In the genomic region with DNA sequence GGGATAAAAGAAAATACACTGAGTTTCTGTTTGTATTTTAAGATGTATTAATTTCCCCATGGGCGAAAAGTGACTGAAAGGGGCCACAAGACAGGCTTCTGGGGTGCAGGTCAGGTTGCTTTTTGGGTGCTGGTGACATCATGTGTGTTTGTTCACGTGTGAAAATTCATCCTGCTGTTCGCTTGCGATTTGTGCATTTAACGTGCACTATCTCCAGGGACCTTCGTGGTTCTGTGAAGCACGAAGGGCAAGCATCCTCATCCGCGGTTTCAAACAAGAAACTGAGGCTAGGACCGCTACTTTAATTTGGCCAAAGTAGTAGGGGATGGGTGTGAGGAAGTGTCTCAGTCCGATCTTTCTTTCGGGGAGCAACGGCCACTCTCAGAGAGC, we compare ENCODE assay signal across 7 cellular contexts. TPM values are rescaled to one million over a fixed set of nuclear protein-coding genes. Genes with fewer than 3 reads are reported as not detected.
A peak's percentile ranks its signal among the peaks of the same experiment; 100 is the strongest.
DNase-seq lines count a peak whose midpoint lies in the region; ATAC-seq and TF ChIP-seq lines count a peak whose summit lies in the region.

No MANE protein-coding gene starts in this region.

- peak in 1 of 2 experiments; percentile 42 for DNase-seq in HAP-1 (ENCODE audit: low spot score in 2 of 2)
- no peak for DNase-seq in SK-N-MC (ENCODE audit: low read depth, low spot score)
- DNase-seq in fibroblast of villous mesenchyme (ENCODE audit: low read depth): no peak
- no peak for DNase-seq in NCI-H187 (lab: John Stamatoyannopoulos, UW)
- DNase-seq in cortex of kidney (lab: John Stamatoyannopoulos, UW): no peak

- in situ Hi-C loops in HAP-1 (cut with MboI; ENCODE audit: low sequenced_read_pairs): no loop called here

- H3K9me3 ChIP-seq in HAP-1 (no peaks in the 10 kb centered on the region), SK-N-MC (ENCODE audit: low read depth, low read length) (no peaks in the 10 kb centered on the region)

- TF ChIP-seq CTCF in fibroblast of villous mesenchyme (IDR thresholded peaks at IDR 0.05; ENCODE audit: insufficient read depth, low read depth, low read length): no peak

- H3K4me3 ChIP-seq in HAP-1 (peak overlapping the region; percentile 60), SK-N-MC (peak overlapping the region; percentile 97), fibroblast of villous mesenchyme (ENCODE audit: low read depth, low read length) (peak overlapping the region; percentile 65), skin epidermis (peak overlapping the region; percentile 49 to 69 (median 53))

- peak overlapping the region; percentile 37 for H3K9ac ChIP-seq in SK-N-MC (ENCODE audit: insufficient read length)

- no peak for ATAC-seq in GM19023 (IDR thresholded peaks at IDR 0.05; ENCODE audit: unreplicated experiment)

- H3K4me1 ChIP-seq in HAP-1: peaks cover 21% of the 10 kb centered on the region

- no peaks in the 10 kb centered on the region for H3K36me3 ChIP-seq in HAP-1 (replicated peaks)
- H3K36me3 ChIP-seq in SK-N-MC (ENCODE audit: insufficient read depth, low read length): no peaks in the 10 kb centered on the region

- no peaks in the 10 kb centered on the region for H3K27me3 ChIP-seq in HAP-1 (ENCODE audit: low read depth)

- H3K27ac ChIP-seq in SK-N-MC (no peak overlapping the region; the same call in 1 of the 2 replicates), skin epidermis (peak overlapping the region in 6 of 21 experiments; percentile 39 to 85 (median 62))

RNA-seq across cellular contexts. Expression of a gene that starts 1.6 kb away (rescaled TPM):
- 3.0 and 3.5 TPM in 2 replicates for total RNA-seq in fibroblast of villous mesenchyme
